ENCODE assay signal across 8 cellular contexts in genomic region chr1:150874455-150875196, GRCh38. TPM values are rescaled to one million over a fixed set of nuclear protein-coding genes. Genes with fewer than 3 reads are reported as not detected.
DNase-seq lines count a peak whose midpoint lies in the region; ATAC-seq and TF ChIP-seq lines count a peak whose summit lies in the region.

No MANE protein-coding gene starts in this region.

- H3K27ac Mint-ChIP-seq in nephron: peak overlapping the region; percentile 98 to 100 (median 99)

- H3K27me3 ChIP-seq in Karpas-422 (ENCODE audit: low read length) (no peaks in the 10 kb centered on the region), colonic mucosa (no peaks in the 10 kb centered on the region)

- H4K20me1 ChIP-seq in Karpas-422 (ENCODE audit: insufficient read depth, low read depth, low read length): no peaks in the 10 kb centered on the region

- TF ChIP-seq CTCF in AG10803 (conservative IDR thresholded peaks at IDR 0.05; ENCODE audit: low read length) (no peak), colonic mucosa (IDR thresholded peaks at IDR 0.05) (no peak), nephron (IDR thresholded peaks at IDR 0.05; ENCODE audit: unreplicated experiment in 3 of 3) (no peak)

- peaks cover 19% of the 10 kb centered on the region for H3K36me3 Mint-ChIP-seq in nephron (ENCODE audit: low read depth)

- DNase-seq in AG10803 (ENCODE audit: low read depth) (peak; percentile 18), Karpas-422 (no peak), colonic mucosa (no peak), A172 (ENCODE audit: low spot score) (no peak), NCI-H1930 (lab: John Stamatoyannopoulos, UW) (no peak)

- no peaks in the 10 kb centered on the region for H3K9me3 ChIP-seq in Karpas-422 (ENCODE audit: low read length)
- no peaks in the 10 kb centered on the region for H3K9me3 ChIP-seq in colonic mucosa

- H3K27ac ChIP-seq in Karpas-422 (ENCODE audit: low read length) (peak overlapping the region; percentile 69; the same call in 1 of the 2 replicates), colonic mucosa (peak overlapping the region; percentile 93)

- H3K9me3 Mint-ChIP-seq in nephron: no peaks in the 10 kb centered on the region

- H3K9me2 ChIP-seq in Karpas-422 (replicated peaks; ENCODE audit: insufficient read depth, low read length): no peaks in the 10 kb centered on the region

- no peak overlapping the region for H2AFZ ChIP-seq in Karpas-422 (ENCODE audit: low read length)

- H3K36me3 ChIP-seq in Karpas-422 (ENCODE audit: insufficient read depth, low read length) (0 out of 2 replicates have a peak, but pooled peaks cover 4% of the 10 kb centered on the region), colonic mucosa (no peaks in the 10 kb centered on the region)

- peak overlapping the region; percentile 89 to 100 (median 92) for H3K4me3 Mint-ChIP-seq in nephron

- H3K9ac ChIP-seq in Karpas-422 (ENCODE audit: low read length) (peak overlapping the region; percentile 84), colonic mucosa (ENCODE audit: low read depth in 2 of 2, low read length in 2 of 2) (peak overlapping the region in 1 of 2 donors; percentile 57)

- H3K4me2 ChIP-seq in Karpas-422 (ENCODE audit: low read depth, low read length, poor library complexity, severe bottlenecking): peak overlapping the region; percentile 89

- intact Hi-C loops in colonic mucosa (cut with DNase I): no loop called here

- peaks cover 28% of the 10 kb centered on the region for H3K4me1 Mint-ChIP-seq in nephron

- H3K27me3 Mint-ChIP-seq in nephron (ENCODE audit: low read depth): no peaks in the 10 kb centered on the region

- ATAC-seq in HG03196 (IDR thresholded peaks at IDR 0.05; ENCODE audit: unreplicated experiment): no peak
- no peak for ATAC-seq in GM21786 (IDR thresholded peaks at IDR 0.05; ENCODE audit: unreplicated experiment)

- H3K4me1 ChIP-seq in Karpas-422 (ENCODE audit: low read length) (peaks cover 13% of the 10 kb centered on the region), colonic mucosa (no peaks in the 10 kb centered on the region)

- H3K4me3 ChIP-seq in AG10803 (ENCODE audit: low read length): peak overlapping the region; percentile 85
- H3K4me3 ChIP-seq in Karpas-422 (ENCODE audit: low read length): peak overlapping the region; percentile 78
- H3K4me3 ChIP-seq in colonic mucosa: peak overlapping the region; percentile 92

- peaks cover 55% of the 10 kb centered on the region for H3K79me2 ChIP-seq in Karpas-422 (ENCODE audit: low read length)

RNA-seq across cellular contexts. Expression of gene ARNT, which starts 1.8 kb away (rescaled TPM):
- total RNA-seq in Karpas-422 (2014; rRNA removed; shearing (Covaris generic); ENCODE audit: low replicate concordance): 26.7 and 32.0 TPM in 2 replicates
- total RNA-seq in colonic mucosa: 10 to 100 TPM; 29.5 to 41.7 TPM
- total RNA-seq in A172 (2014; rRNA removed; shearing (Covaris generic)): 36.3 and 39.0 TPM in 2 replicates

RNA-seq across cellular contexts. Expression of gene CTXND2, which starts 12.3 kb away (rescaled TPM):
- total RNA-seq in Karpas-422 (2014; rRNA removed; shearing (Covaris generic); ENCODE audit: low replicate concordance): not detected in 2 replicates
- not detected for total RNA-seq in colonic mucosa
- total RNA-seq in A172 (2014; rRNA removed; shearing (Covaris generic)): not detected in 2 replicates

RNA-seq across cellular contexts. Expression of gene SETDB1, which starts 51.5 kb away (rescaled TPM):
- 47.0 and 60.1 TPM in 2 replicates for total RNA-seq in Karpas-422 (2014; rRNA removed; shearing (Covaris generic); ENCODE audit: low replicate concordance)
- total RNA-seq in colonic mucosa: 10 to 100 TPM; 28.2 to 32.8 TPM
- total RNA-seq in A172 (2014; rRNA removed; shearing (Covaris generic)): 55.4 and 56.8 TPM in 2 replicates
